Comparison of ENCODE assay signal across 13 cellular contexts in genomic region chr3:100426029-100426682, GRCh38. TPM values are rescaled to one million over a fixed set of nuclear protein-coding genes. Genes with fewer than 3 reads are reported as not detected.
A peak's percentile ranks its signal among the peaks of the same experiment; 100 is the strongest.
DNase-seq lines count a peak whose midpoint lies in the region; ATAC-seq and TF ChIP-seq lines count a peak whose summit lies in the region.
"Had no signal": no experiment of that assay in that cellular context is flagged by ENCODE, and none has a peak within 500 bp of the region (broad histone marks: within the 10 kb centered on the region; RNA-seq: fewer than 3 reads in every experiment).

No MANE protein-coding gene starts in this region.

- H3K36me3 Mint-ChIP-seq in activated T-helper 1 cell treated with anti-CD3 and anti-CD28 coated beads, Interleukin-12 subunit alpha, Interleukin-12 subunit beta, Interleukin-2, Interleukin-4 antibody, amounts not matched to agents 30 ng/mL and 10 ng/mL and 1 ng/mL, durations not matched to agents 14 hours and 24 hours and 36 hours (ENCODE audit: low read depth) = no peaks in the 10 kb centered on the region

- peak; percentile 90 for ATAC-seq in left lobe of liver
- no peak for ATAC-seq in gastrocnemius medialis

- H3K27ac ChIP-seq in colonic mucosa (no peak overlapping the region), gastrocnemius medialis (no peak overlapping the region)
- H3K27ac ChIP-seq: C4-2B, SJSA1 had no signal

- H3K36me3 ChIP-seq in colonic mucosa = no peaks in the 10 kb centered on the region
- no peaks in the 10 kb centered on the region for H3K36me3 ChIP-seq in BE2C
- no peaks in the 10 kb centered on the region for H3K36me3 ChIP-seq in gastrocnemius medialis
- H3K36me3 ChIP-seq: SJSA1 had no signal

- no peaks in the 10 kb centered on the region for H3K4me1 Mint-ChIP-seq in activated T-helper 1 cell treated with anti-CD3 and anti-CD28 coated beads, Interleukin-12 subunit alpha, Interleukin-12 subunit beta, Interleukin-2, Interleukin-4 antibody, amounts not matched to agents 30 ng/mL and 10 ng/mL and 1 ng/mL, durations not matched to agents 14 hours and 24 hours and 36 hours (ENCODE audit: low read depth)

- H3K27me3 ChIP-seq in colonic mucosa (no peaks in the 10 kb centered on the region), BE2C (no peaks in the 10 kb centered on the region), gastrocnemius medialis (no peaks in the 10 kb centered on the region)
- H3K27me3 ChIP-seq: SJSA1 had no signal

- H3K4me3 Mint-ChIP-seq in activated T-helper 1 cell treated with anti-CD3 and anti-CD28 coated beads, Interleukin-12 subunit alpha, Interleukin-12 subunit beta, Interleukin-2, Interleukin-4 antibody, amounts not matched to agents 30 ng/mL and 10 ng/mL and 1 ng/mL, durations not matched to agents 14 hours and 24 hours and 36 hours = no peak overlapping the region

- TF ChIP-seq CTCF in colonic mucosa (IDR thresholded peaks at IDR 0.05) (no peak), BE2C (IDR thresholded peaks at IDR 0.05; ENCODE audit: low read depth, low read length) (no peak), gastrocnemius medialis (IDR thresholded peaks at IDR 0.05 in 4 of 5, conservative IDR thresholded peaks at IDR 0.05 in 1 of 5) (no peak)

- TF ChIP-seq POLR2A in gastrocnemius medialis (IDR thresholded peaks at IDR 0.05) = no peak

- no peaks in the 10 kb centered on the region for H3K9me3 Mint-ChIP-seq in activated T-helper 1 cell treated with anti-CD3 and anti-CD28 coated beads, Interleukin-12 subunit alpha, Interleukin-12 subunit beta, Interleukin-2, Interleukin-4 antibody, amounts not matched to agents 30 ng/mL and 10 ng/mL and 1 ng/mL, durations not matched to agents 14 hours and 24 hours and 36 hours

- in situ Hi-C loops in gastrocnemius medialis (cut with MboI; ENCODE audit: low sequenced_read_pairs in 4 of 4) = no loop called here

- H3K4me3 ChIP-seq in colonic mucosa (no peak overlapping the region), BE2C (ENCODE audit: low read depth, low read length) (no peak overlapping the region), gastrocnemius medialis (no peak overlapping the region)
- H3K4me3 ChIP-seq: SJSA1 had no signal

- H3K27me3 Mint-ChIP-seq in activated T-helper 1 cell treated with anti-CD3 and anti-CD28 coated beads, Interleukin-12 subunit alpha, Interleukin-12 subunit beta, Interleukin-2, Interleukin-4 antibody, amounts not matched to agents 30 ng/mL and 10 ng/mL and 1 ng/mL, durations not matched to agents 14 hours and 24 hours and 36 hours (ENCODE audit: insufficient read depth) = peaks cover 5% of the 10 kb centered on the region

- H3K4me1 ChIP-seq in colonic mucosa (peaks cover 3% of the 10 kb centered on the region), BE2C (no peaks in the 10 kb centered on the region), gastrocnemius medialis (no peaks in the 10 kb centered on the region)
- H3K4me1 ChIP-seq: SJSA1 had no signal

- no peak overlapping the region for H3K27ac Mint-ChIP-seq in activated T-helper 1 cell treated with anti-CD3 and anti-CD28 coated beads, Interleukin-12 subunit alpha, Interleukin-12 subunit beta, Interleukin-2, Interleukin-4 antibody, amounts not matched to agents 30 ng/mL and 10 ng/mL and 1 ng/mL, durations not matched to agents 14 hours and 24 hours and 36 hours

- intact Hi-C loops in colonic mucosa (cut with DNase I) (no loop called here), gastrocnemius medialis (cut with DNase I; ENCODE audit: low total_unique reads) (no loop called here)
- intact Hi-C loops in activated T-helper 1 cell treated with anti-CD3 and anti-CD28 coated beads, Interleukin-12 subunit alpha, Interleukin-12 subunit beta, Interleukin-2, Interleukin-4 antibody, amounts not matched to agents 30 ng/mL and 10 ng/mL and 1 ng/mL, durations not matched to agents 14 hours and 24 hours and 36 hours (cut with micrococcal nuclease) = no loop called here

- no peaks in the 10 kb centered on the region for H3K9me3 ChIP-seq in colonic mucosa
- no peaks in the 10 kb centered on the region for H3K9me3 ChIP-seq in BE2C
- H3K9me3 ChIP-seq in gastrocnemius medialis = no peaks in the 10 kb centered on the region
- H3K9me3 ChIP-seq: SJSA1 had no signal

- peak; percentile 48 for DNase-seq in D341Med (ENCODE audit: low spot score)
- DNase-seq in NCI-H82 (lab: John Stamatoyannopoulos, UW) = peak; percentile 82
- peak; percentile 37 for DNase-seq in colonic mucosa
- DNase-seq in left lobe of liver (ENCODE audit: low spot score) = peak; percentile 65
- DNase-seq in BE2C = no peak
- no peak for DNase-seq in gastrocnemius medialis
- DNase-seq in activated T-helper 1 cell treated with anti-CD3 and anti-CD28 coated beads, Interleukin-12 subunit alpha, Interleukin-12 subunit beta, Interleukin-2, Interleukin-4 antibody, amounts not matched to agents 30 ng/mL and 10 ng/mL and 1 ng/mL, durations not matched to agents 14 hours and 24 hours and 36 hours (ENCODE audit: low spot score) = no peak
- no peak for DNase-seq in COLO668 (lab: John Stamatoyannopoulos, UW; ENCODE audit: unreplicated experiment)
- DNase-seq: NCI-H187 treated with DMSO at 0.1 percent for 48 hours, NCI-H345, NCI-H526 had no signal

- no peak overlapping the region for H3K9ac ChIP-seq in colonic mucosa (ENCODE audit: low read depth in 2 of 2, low read length in 2 of 2)

RNA-seq across cellular contexts. Expression of gene LNP1, which starts 24.8 kb away (rescaled TPM):
- total RNA-seq in colonic mucosa = 1 to 10 TPM in 1 of 2 donors, under 1 TPM in 1; 0.74 to 1.4 TPM
- 2.1 TPM for total RNA-seq in left lobe of liver
- polyA plus RNA-seq in BE2C (2012; ENCODE audit: insufficient read depth, insufficient read length, low read depth) = 1.8 TPM
- 1 to 10 TPM; 1.1 to 3.7 (median 1.9) TPM for total RNA-seq in gastrocnemius medialis
- total RNA-seq in activated T-helper 1 cell treated with anti-CD3 and anti-CD28 coated beads, Interleukin-12 subunit alpha, Interleukin-12 subunit beta, Interleukin-2, Interleukin-4 antibody, amounts not matched to agents 30 ng/mL and 10 ng/mL and 1 ng/mL, durations not matched to agents 14 hours and 24 hours and 36 hours = 2.4 and 2.6 TPM in 2 replicates

RNA-seq across cellular contexts. Expression of gene TOMM70, which starts 25.3 kb away (rescaled TPM):
- total RNA-seq in colonic mucosa = 10 to 100 TPM; 45.6 to 58.1 TPM
- total RNA-seq in left lobe of liver = 27.3 TPM
- 43.2 TPM for polyA plus RNA-seq in BE2C (2012; ENCODE audit: insufficient read depth, insufficient read length, low read depth)
- 10 to 100 TPM; 57.6 to 82.2 (median 64.3) TPM for total RNA-seq in gastrocnemius medialis
- total RNA-seq in activated T-helper 1 cell treated with anti-CD3 and anti-CD28 coated beads, Interleukin-12 subunit alpha, Interleukin-12 subunit beta, Interleukin-2, Interleukin-4 antibody, amounts not matched to agents 30 ng/mL and 10 ng/mL and 1 ng/mL, durations not matched to agents 14 hours and 24 hours and 36 hours = 60.0 and 62.9 TPM in 2 replicates

Comparison
In these comparisons a context has a peak if more than half of its experiments do, and no peak if none do; other contexts are left out.
1. DNase-seq: peak in D341Med (single experiment), NCI-H82 (single experiment), colonic mucosa (single experiment) and left lobe of liver (single experiment); none in BE2C (single experiment), gastrocnemius medialis (0 of 2), activated T-helper 1 cell treated with anti-CD3 and anti-CD28 coated beads, Interleukin-12 subunit alpha, Interleukin-12 subunit beta, Interleukin-2, Interleukin-4 antibody, amounts not matched to agents 30 ng/mL and 10 ng/mL and 1 ng/mL, durations not matched to agents 14 hours and 24 hours and 36 hours (single experiment) and COLO668 (single experiment).